Comparison of ENCODE assay signal across 17 cellular contexts in the genomic region with DNA sequence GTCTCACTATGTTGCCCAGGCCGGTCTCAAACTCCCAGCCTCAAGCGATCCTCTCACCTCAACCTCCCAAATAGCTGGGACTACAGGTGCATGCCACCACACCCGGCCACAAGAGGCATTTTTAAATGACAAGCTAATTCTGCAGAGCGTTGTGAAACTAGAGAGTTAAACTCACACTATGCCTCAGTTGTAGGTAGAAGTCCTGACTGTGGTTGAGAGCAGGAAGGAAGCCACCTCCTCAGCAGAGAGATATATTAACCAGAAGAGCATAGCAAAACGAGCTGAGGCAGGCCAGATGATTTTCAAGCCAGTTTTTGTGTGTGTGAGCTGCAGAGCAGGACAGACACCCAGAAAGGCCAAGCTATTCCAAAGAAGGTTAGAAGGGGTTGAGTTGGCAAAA.
DNase-seq lines count a peak whose midpoint lies in the region; ATAC-seq and TF ChIP-seq lines count a peak whose summit lies in the region.
"Had no signal": no experiment of that assay in that cellular context is flagged by ENCODE, and none has a peak within 500 bp of the region (broad histone marks: within the 10 kb centered on the region; RNA-seq: fewer than 3 reads in every experiment).

No MANE protein-coding gene starts in this region.

- H3K9me2 ChIP-seq in GM23338 (ENCODE audit: insufficient read depth), result no peaks in the 10 kb centered on the region

- no peak overlapping the region for H3K27ac ChIP-seq in GM23338 (ENCODE audit: low read depth)
- H3K27ac ChIP-seq: left lung, pancreas, SK-N-MC, skin epidermis had no signal

- POLR2A ChIA-PET in activated CD8-positive, alpha-beta T cell treated with anti-CD3 and anti-CD28 coated beads for 36 hours (lab: Charles Lee), result interaction anchor here (1.1 kb wide), 1 partner anchor 22 kb away, joined by 3 read pairs; no protein-coding TSS in a partner anchor

- H3K4me3 ChIP-seq in GM12865 (ENCODE audit: low read depth, low read length) (no peak overlapping the region), GM23338 (no peak overlapping the region)
- H3K4me3 ChIP-seq: left lung, pancreas, SK-N-MC, skin epidermis had no signal

- no peaks in the 10 kb centered on the region for H3K79me2 ChIP-seq in GM23338 (replicated peaks; ENCODE audit: insufficient read depth)

- no peaks in the 10 kb centered on the region for H3K9me3 Mint-ChIP-seq in GM23338
- no peaks in the 10 kb centered on the region for H3K9me3 Mint-ChIP-seq in activated CD8-positive, alpha-beta T cell treated with anti-CD3 and anti-CD28 coated beads for 36 hours
- H3K9me3 Mint-ChIP-seq: activated CD4-positive, alpha-beta memory T cell treated with anti-CD3 and anti-CD28 coated beads for 36 hours had no signal

- H4K20me1 ChIP-seq in GM23338 (replicated peaks; ENCODE audit: insufficient read depth), result no peaks in the 10 kb centered on the region

- peak; percentile 15 for DNase-seq in GM12865 (ENCODE audit: low read depth)
- DNase-seq in dermis blood vessel endothelial cell, result no peak
- DNase-seq in hypothalamus (lab: John Stamatoyannopoulos, UW), result no peak
- no peak for DNase-seq in GM23338 (ENCODE audit: low spot score)
- DNase-seq in activated CD8-positive, alpha-beta T cell treated with anti-CD3 and anti-CD28 coated beads for 36 hours, result no peak
- DNase-seq: activated CD4-positive, alpha-beta memory T cell treated with anti-CD3 and anti-CD28 coated beads for 36 hours; activated effector memory CD4-positive, alpha-beta T cell treated with Interleukin-2 at 50 U/mL for 16 hours; KBM-7; left lung; NCI-H146; NCI-H510A; pancreas had no signal

- TF ChIP-seq CTCF in GM12865 (IDR thresholded peaks at IDR 0.05; ENCODE audit: insufficient read depth, low read depth, low read length, missing control alignments) (no peak), GM23338 (conservative IDR thresholded peaks at IDR 0.05; ENCODE audit: low read depth in 2 of 2) (no peak)
- no peak for TF ChIP-seq CTCF in activated CD8-positive, alpha-beta T cell treated with anti-CD3 and anti-CD28 coated beads for 36 hours (IDR thresholded peaks at IDR 0.05)

- H3K27ac Mint-ChIP-seq in GM23338, result no peak overlapping the region
- no peak overlapping the region for H3K27ac Mint-ChIP-seq in activated CD8-positive, alpha-beta T cell treated with anti-CD3 and anti-CD28 coated beads for 36 hours
- H3K27ac Mint-ChIP-seq: activated CD4-positive, alpha-beta memory T cell treated with anti-CD3 and anti-CD28 coated beads for 36 hours had no signal

- H3K4me1 ChIP-seq in GM23338 (ENCODE audit: insufficient read depth), result no peaks in the 10 kb centered on the region
- H3K4me1 ChIP-seq: left lung, pancreas had no signal

- H2AFZ ChIP-seq in GM23338, result no peak overlapping the region

- H3F3A ChIP-seq in GM23338 (replicated peaks; ENCODE audit: low read depth), result no peaks in the 10 kb centered on the region

- H3K27me3 ChIP-seq in GM23338 (ENCODE audit: insufficient read depth), result no peaks in the 10 kb centered on the region
- H3K27me3 ChIP-seq: left lung, pancreas had no signal

- no peak overlapping the region for H3K4me2 ChIP-seq in GM23338

- ATAC-seq in GM19438 (IDR thresholded peaks at IDR 0.05; ENCODE audit: low read depth, unreplicated experiment) (peak; percentile 75), HG02623 (IDR thresholded peaks at IDR 0.05; ENCODE audit: unreplicated experiment) (peak; percentile 60), HG03460 (IDR thresholded peaks at IDR 0.05; ENCODE audit: unreplicated experiment) (peak; percentile 87), GM23338 (no peak)
- ATAC-seq in activated CD8-positive, alpha-beta T cell treated with anti-CD3 and anti-CD28 coated beads for 36 hours, result no peak
- ATAC-seq: left lung, pancreas had no signal

- intact Hi-C loops in activated CD8-positive, alpha-beta T cell treated with anti-CD3 and anti-CD28 coated beads for 36 hours (cut with micrococcal nuclease), result no loop called here

- H3K4me1 Mint-ChIP-seq in GM23338, result no peaks in the 10 kb centered on the region
- H3K4me1 Mint-ChIP-seq in activated CD8-positive, alpha-beta T cell treated with anti-CD3 and anti-CD28 coated beads for 36 hours (ENCODE audit: low read depth), result peaks cover 3% of the 10 kb centered on the region

- no peak overlapping the region for H3K4me3 Mint-ChIP-seq in GM23338
- H3K4me3 Mint-ChIP-seq in activated CD8-positive, alpha-beta T cell treated with anti-CD3 and anti-CD28 coated beads for 36 hours, result no peak overlapping the region
- H3K4me3 Mint-ChIP-seq: activated CD4-positive, alpha-beta memory T cell treated with anti-CD3 and anti-CD28 coated beads for 36 hours had no signal

- CTCF ChIA-PET in activated CD8-positive, alpha-beta T cell treated with anti-CD3 and anti-CD28 coated beads for 36 hours (lab: Charles Lee), result interaction anchor here (1.0 to 1.8 kb wide), 2 partner anchors 31 to 65 kb away, joined by 4 read pairs; no protein-coding TSS in a partner anchor

- H3K36me3 Mint-ChIP-seq in GM23338 (ENCODE audit: low read depth), result no peaks in the 10 kb centered on the region
- no peaks in the 10 kb centered on the region for H3K36me3 Mint-ChIP-seq in activated CD8-positive, alpha-beta T cell treated with anti-CD3 and anti-CD28 coated beads for 36 hours (ENCODE audit: low read depth)
- H3K36me3 Mint-ChIP-seq: activated CD4-positive, alpha-beta memory T cell treated with anti-CD3 and anti-CD28 coated beads for 36 hours had no signal

- no peaks in the 10 kb centered on the region for H3K27me3 Mint-ChIP-seq in GM23338 (ENCODE audit: insufficient read depth, low read depth, poor library complexity)
- peaks cover 2% of the 10 kb centered on the region for H3K27me3 Mint-ChIP-seq in activated CD8-positive, alpha-beta T cell treated with anti-CD3 and anti-CD28 coated beads for 36 hours
- H3K27me3 Mint-ChIP-seq: activated CD4-positive, alpha-beta memory T cell treated with anti-CD3 and anti-CD28 coated beads for 36 hours had no signal

- no peaks in the 10 kb centered on the region for H3K36me3 ChIP-seq in GM23338 (ENCODE audit: insufficient read depth)
- H3K36me3 ChIP-seq: left lung, pancreas had no signal

TF ChIP-seq in GM23338, 12 proteins besides CTCF, POLR2A, EP300 and RAD21 (continues in another document):
- TF ChIP-seq, protein P1, sequence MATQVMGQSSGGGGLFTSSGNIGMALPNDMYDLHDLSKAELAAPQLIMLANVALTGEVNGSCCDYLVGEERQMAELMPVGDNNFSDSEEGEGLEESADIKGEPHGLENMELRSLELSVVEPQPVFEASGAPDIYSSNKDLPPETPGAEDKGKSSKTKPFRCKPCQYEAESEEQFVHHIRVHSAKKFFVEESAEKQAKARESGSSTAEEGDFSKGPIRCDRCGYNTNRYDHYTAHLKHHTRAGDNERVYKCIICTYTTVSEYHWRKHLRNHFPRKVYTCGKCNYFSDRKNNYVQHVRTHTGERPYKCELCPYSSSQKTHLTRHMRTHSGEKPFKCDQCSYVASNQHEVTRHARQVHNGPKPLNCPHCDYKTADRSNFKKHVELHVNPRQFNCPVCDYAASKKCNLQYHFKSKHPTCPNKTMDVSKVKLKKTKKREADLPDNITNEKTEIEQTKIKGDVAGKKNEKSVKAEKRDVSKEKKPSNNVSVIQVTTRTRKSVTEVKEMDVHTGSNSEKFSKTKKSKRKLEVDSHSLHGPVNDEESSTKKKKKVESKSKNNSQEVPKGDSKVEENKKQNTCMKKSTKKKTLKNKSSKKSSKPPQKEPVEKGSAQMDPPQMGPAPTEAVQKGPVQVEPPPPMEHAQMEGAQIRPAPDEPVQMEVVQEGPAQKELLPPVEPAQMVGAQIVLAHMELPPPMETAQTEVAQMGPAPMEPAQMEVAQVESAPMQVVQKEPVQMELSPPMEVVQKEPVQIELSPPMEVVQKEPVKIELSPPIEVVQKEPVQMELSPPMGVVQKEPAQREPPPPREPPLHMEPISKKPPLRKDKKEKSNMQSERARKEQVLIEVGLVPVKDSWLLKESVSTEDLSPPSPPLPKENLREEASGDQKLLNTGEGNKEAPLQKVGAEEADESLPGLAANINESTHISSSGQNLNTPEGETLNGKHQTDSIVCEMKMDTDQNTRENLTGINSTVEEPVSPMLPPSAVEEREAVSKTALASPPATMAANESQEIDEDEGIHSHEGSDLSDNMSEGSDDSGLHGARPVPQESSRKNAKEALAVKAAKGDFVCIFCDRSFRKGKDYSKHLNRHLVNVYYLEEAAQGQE (IDR thresholded peaks at IDR 0.05; ENCODE audit: unreplicated experiment), result no peak
- TF ChIP-seq POLR2AphosphoS5 (IDR thresholded peaks at IDR 0.05; ENCODE audit: low read depth) (no peak), EZH2 (IDR thresholded peaks at IDR 0.05; ENCODE audit: low read depth, unreplicated experiment) (no peak), JUNB (IDR thresholded peaks at IDR 0.05; ENCODE audit: unreplicated experiment) (no peak)

Comparison
In these comparisons a context has a peak if more than half of its experiments do, and no peak if none do; other contexts are left out.
1. ATAC-seq: peak in GM19438 (single experiment), HG02623 (single experiment) and HG03460 (single experiment); none in GM23338 (single experiment) and activated CD8-positive, alpha-beta T cell treated with anti-CD3 and anti-CD28 coated beads for 36 hours (single experiment).